9 cellular contexts compared by ENCODE assay signal in the genomic region with DNA sequence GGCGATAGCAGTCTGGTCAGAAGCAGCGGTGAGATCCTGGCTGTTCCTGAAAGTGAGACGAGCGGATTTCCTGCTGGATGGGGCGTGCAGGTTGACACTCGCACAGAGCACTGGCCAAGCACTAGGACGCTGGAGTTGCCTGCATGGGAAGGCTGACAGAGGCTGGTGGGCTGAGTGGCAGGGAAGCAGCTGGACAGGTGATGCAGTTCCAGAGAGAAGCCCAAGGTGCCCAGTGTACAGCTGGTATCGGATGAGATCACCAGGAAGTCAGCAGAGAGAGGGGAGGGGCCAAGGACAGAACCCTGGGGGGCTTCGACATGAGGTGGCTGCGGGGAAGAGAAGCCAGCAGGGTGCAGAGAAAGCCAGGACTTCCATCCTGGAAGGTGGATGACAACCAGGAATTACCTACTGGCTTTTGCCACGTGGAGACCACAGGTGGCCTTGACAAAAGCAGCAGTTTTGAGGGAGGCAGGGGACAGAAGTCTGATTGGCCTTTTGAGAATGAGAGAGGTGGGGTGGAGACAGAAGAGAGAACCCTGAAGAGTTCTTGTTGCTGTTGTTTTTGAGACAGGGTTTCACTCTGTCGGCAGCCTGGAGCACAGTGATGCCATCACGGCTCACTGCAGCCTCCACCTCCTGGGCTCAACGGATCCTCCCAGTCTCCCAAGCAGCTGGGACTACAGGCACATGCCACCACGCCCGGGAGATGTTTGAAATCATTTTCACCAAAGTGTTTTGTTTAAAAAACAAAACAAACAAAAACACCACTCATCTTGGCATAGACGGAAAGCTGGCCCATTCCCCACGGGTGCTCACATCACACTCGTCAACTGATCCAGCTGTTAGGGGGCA. TPM values are rescaled to one million over a fixed set of nuclear protein-coding genes. Genes with fewer than 3 reads are reported as not detected.
DNase-seq lines count a peak whose midpoint lies in the region; ATAC-seq and TF ChIP-seq lines count a peak whose summit lies in the region.
"Had no signal": no experiment of that assay in that cellular context is flagged by ENCODE, and none has a peak within 500 bp of the region (broad histone marks: within the 10 kb centered on the region; RNA-seq: fewer than 3 reads in every experiment).

No MANE protein-coding gene starts in this region.

- H3K4me1 ChIP-seq in vagina: peaks cover 67% of the 10 kb centered on the region

- ATAC-seq in Right ventricle myocardium inferior (peak; percentile 40), left colon (peak; percentile 36), GM21737 (IDR thresholded peaks at IDR 0.05; ENCODE audit: unreplicated experiment) (no peak), HG03457 (IDR thresholded peaks at IDR 0.05; ENCODE audit: unreplicated experiment) (no peak)
- ATAC-seq: activated CD8-positive, alpha-beta T cell treated with anti-CD3 and anti-CD28 coated beads, Interleukin-2, amount 10 ng/mL, durations not matched to agents 7 days and 5 days had no signal

- DNase-seq in Right ventricle myocardium inferior (ENCODE audit: missing footprints): no peak
- DNase-seq in cardiac septum (ENCODE audit: low spot score): no peak
- DNase-seq in brain microvascular endothelial cell: peak; percentile 29
- no peak for DNase-seq in left colon
- no peak for DNase-seq in vagina (ENCODE audit: extremely low spot score in 2 of 2)
- no peak for DNase-seq in NCI-H446 treated with DMSO at 0.1 percent for 48 hours (lab: John Stamatoyannopoulos, UW)
- DNase-seq: activated CD8-positive, alpha-beta T cell treated with anti-CD3 and anti-CD28 coated beads, Interleukin-2, amount 10 ng/mL, durations not matched to agents 7 days and 5 days had no signal

- in situ Hi-C loops in brain microvascular endothelial cell (cut with HindIII; ENCODE audit: low pct_ligation_motif_present, low sequenced_read_pairs): no loop called here

- no peak for TF ChIP-seq CTCF in brain microvascular endothelial cell (IDR thresholded peaks at IDR 0.05; ENCODE audit: low read depth, low read length, missing control alignments)
- TF ChIP-seq CTCF in vagina (IDR thresholded peaks at IDR 0.05): no peak

- TF ChIP-seq POLR2A in vagina (IDR thresholded peaks at IDR 0.05): no peak

- intact Hi-C loops in Right ventricle myocardium inferior (cut with DNase I) (no loop called here), cardiac septum (cut with DNase I) (loop anchor here (5.0 kb wide), 1 partner anchor 35 kb away; a partner anchor contains a TSS), left colon (cut with DNase I, micrococcal nuclease) (no loop called here), vagina (cut with DNase I) (no loop called here)

- H3K27me3 ChIP-seq in brain microvascular endothelial cell (replicated peaks) (no peaks in the 10 kb centered on the region), vagina (no peaks in the 10 kb centered on the region)

- no peak overlapping the region for H3K4me3 ChIP-seq in brain microvascular endothelial cell (ENCODE audit: low read depth, low read length)
- H3K4me3 ChIP-seq in vagina: no peak overlapping the region

- no peaks in the 10 kb centered on the region for H3K36me3 ChIP-seq in brain microvascular endothelial cell (replicated peaks)
- H3K36me3 ChIP-seq in vagina: no peaks in the 10 kb centered on the region

- H3K27ac ChIP-seq in brain microvascular endothelial cell (peak overlapping the region; percentile 43), vagina (peak overlapping the region; percentile 9)

- no peaks in the 10 kb centered on the region for H3K9me3 ChIP-seq in vagina

RNA-seq across cellular contexts. Expression of a gene that starts 35.3 kb away (rescaled TPM):
- 68.9 TPM for total RNA-seq in Right ventricle myocardium inferior
- 81.8 TPM for total RNA-seq in cardiac septum
- total RNA-seq in left colon: 10 to 100 TPM; 75.5 to 85.2 TPM
- 105 TPM for total RNA-seq in vagina

Comparison
In these comparisons a context has a peak if more than half of its experiments do, and no peak if none do; other contexts are left out.
1. ATAC-seq: peak in Right ventricle myocardium inferior (single experiment) and left colon (single experiment); none in GM21737 (single experiment) and HG03457 (single experiment).